In genomic region chr19:1252818-1253513, GRCh38 we compare ENCODE assay signal across 8 cellular contexts. TPM values are rescaled to one million over a fixed set of nuclear protein-coding genes. Genes with fewer than 3 reads are reported as not detected.
DNase-seq lines count a peak whose midpoint lies in the region; ATAC-seq and TF ChIP-seq lines count a peak whose summit lies in the region.

No MANE protein-coding gene starts in this region.

- H2BK120ac ChIP-seq in mesenchymal stem cell (ENCODE audit: low read depth, low read length), result peak overlapping the region; percentile 99

- H4K91ac ChIP-seq in mesenchymal stem cell (ENCODE audit: low read length), result peak overlapping the region; percentile 100

- peak overlapping the region; percentile 98 for H2BK5ac ChIP-seq in mesenchymal stem cell (ENCODE audit: low read depth, low read length, poor library complexity, severe bottlenecking)

- H3K36me3 Mint-ChIP-seq in activated CD4-positive, alpha-beta T cell treated with anti-CD3 and anti-CD28 coated beads, Interleukin-2, amount 10 ng/mL, durations not matched to agents 7 days and 5 days (ENCODE audit: low read depth), result peaks cover 35% of the 10 kb centered on the region
- peaks cover 34 to 37% of the 10 kb centered on the region in 2 donors for H3K36me3 Mint-ChIP-seq in stimulated activated naive B cell treated with anti-CD40 and anti-IgM and Interleukin-4, amounts not matched to agents 10 μg/mL and 1 μg/mL and 100 μg/mL, for 72 hours

- no peaks in the 10 kb centered on the region for H3K79me1 ChIP-seq in mesenchymal stem cell (replicated peaks; ENCODE audit: low read length, poor library complexity, severe bottlenecking)

- peak overlapping the region; percentile 86 for H2AK5ac ChIP-seq in mesenchymal stem cell (ENCODE audit: low read length, severe bottlenecking)

- peak overlapping the region; percentile 98 for H4K8ac ChIP-seq in mesenchymal stem cell (ENCODE audit: low read length)

- H2AFZ ChIP-seq in mesenchymal stem cell (ENCODE audit: low read depth, low read length), result no peak overlapping the region

- peak overlapping the region; percentile 95 for H3K4me3 Mint-ChIP-seq in activated CD4-positive, alpha-beta T cell treated with anti-CD3 and anti-CD28 coated beads, Interleukin-2, amount 10 ng/mL, durations not matched to agents 7 days and 5 days
- H3K4me3 Mint-ChIP-seq in stimulated activated naive B cell treated with anti-CD40 and anti-IgM and Interleukin-4, amounts not matched to agents 10 μg/mL and 1 μg/mL and 100 μg/mL, for 72 hours, result peak overlapping the region; percentile 85 to 92

- ATAC-seq in stimulated activated naive B cell treated with anti-CD40 and anti-IgM and Interleukin-4, amounts not matched to agents 10 μg/mL and 1 μg/mL and 100 μg/mL, for 72 hours (replicated peaks), result peak; percentile 38 to 45
- ATAC-seq in GM21576 (IDR thresholded peaks at IDR 0.05; ENCODE audit: unreplicated experiment), result no peak

- H3K14ac ChIP-seq in mesenchymal stem cell (ENCODE audit: low read length in 2 of 2), result peak overlapping the region; percentile 89 to 92

- 0% methylated on average over 15 of the region's 26 CpGs for WGBS in mesenchymal stem cell

- POLR2A ChIA-PET in activated CD4-positive, alpha-beta T cell treated with anti-CD3 and anti-CD28 coated beads, Interleukin-2, amount 10 ng/mL, durations not matched to agents 7 days and 5 days (lab: Charles Lee), result interaction anchor here (0.6 to 1.3 kb wide), 4 partner anchors 11 to 22 kb away, joined by 3 to 6 read pairs (median 5); partner anchors contain the start of genes ATP5F1D, CIRBP and FAM174C

- H3K27ac ChIP-seq in duodenal mucosa (ENCODE audit: low read depth, low read length), result peak overlapping the region; percentile 98
- H3K27ac ChIP-seq in mesenchymal stem cell (ENCODE audit: low read length, poor library complexity, severe bottlenecking), result peak overlapping the region; percentile 99

- H3K27ac Mint-ChIP-seq in activated CD4-positive, alpha-beta T cell treated with anti-CD3 and anti-CD28 coated beads, Interleukin-2, amount 10 ng/mL, durations not matched to agents 7 days and 5 days, result peak overlapping the region; percentile 73
- peak overlapping the region; percentile 96 for H3K27ac Mint-ChIP-seq in stimulated activated naive B cell treated with anti-CD40 and anti-IgM and Interleukin-4, amounts not matched to agents 10 μg/mL and 1 μg/mL and 100 μg/mL, for 72 hours

- peak overlapping the region; percentile 99 for H2BK15ac ChIP-seq in mesenchymal stem cell (ENCODE audit: low read depth, poor library complexity, severe bottlenecking)

- H3K36me3 ChIP-seq in GM06990 (ENCODE audit: control insufficient read depth, insufficient read depth, low read length) (peaks cover 36% of the 10 kb centered on the region), duodenal mucosa (ENCODE audit: control insufficient read depth in 1 of 2, insufficient read depth in 2 of 2, low read length in 2 of 2) (peaks cover 24 to 29% of the 10 kb centered on the region in 2 donors), mesenchymal stem cell (ENCODE audit: control insufficient read depth in 1 of 2, insufficient read depth in 2 of 2, low read depth in 1 of 2, low read length in 2 of 2) (peaks cover 45 to 77% of the 10 kb centered on the region in 2 experiments)

- TF ChIP-seq CTCF in GM06990 (IDR thresholded peaks at IDR 0.05; ENCODE audit: insufficient read depth, low read length, poor library complexity, severe bottlenecking), result peak; percentile 15

- no peaks in the 10 kb centered on the region for H3K9me3 ChIP-seq in duodenal mucosa (ENCODE audit: control insufficient read depth in 1 of 2, low read length in 2 of 2)
- no peaks in the 10 kb centered on the region for H3K9me3 ChIP-seq in mesenchymal stem cell (ENCODE audit: control insufficient read depth, low read length)

- no peaks in the 10 kb centered on the region for H3K9me3 Mint-ChIP-seq in activated CD4-positive, alpha-beta T cell treated with anti-CD3 and anti-CD28 coated beads, Interleukin-2, amount 10 ng/mL, durations not matched to agents 7 days and 5 days
- no peaks in the 10 kb centered on the region for H3K9me3 Mint-ChIP-seq in stimulated activated naive B cell treated with anti-CD40 and anti-IgM and Interleukin-4, amounts not matched to agents 10 μg/mL and 1 μg/mL and 100 μg/mL, for 72 hours

- H3K9ac ChIP-seq in duodenal mucosa (ENCODE audit: low read depth in 1 of 2, low read length in 2 of 2) (peak overlapping the region; percentile 69 to 85), mesenchymal stem cell (ENCODE audit: low read length) (peak overlapping the region; percentile 96)

- peak overlapping the region; percentile 85 to 99 for H3K4ac ChIP-seq in mesenchymal stem cell (ENCODE audit: low read depth in 1 of 2, low read length in 2 of 2)

- H3K27me3 Mint-ChIP-seq in activated CD4-positive, alpha-beta T cell treated with anti-CD3 and anti-CD28 coated beads, Interleukin-2, amount 10 ng/mL, durations not matched to agents 7 days and 5 days, result no peaks in the 10 kb centered on the region
- H3K27me3 Mint-ChIP-seq in stimulated activated naive B cell treated with anti-CD40 and anti-IgM and Interleukin-4, amounts not matched to agents 10 μg/mL and 1 μg/mL and 100 μg/mL, for 72 hours, result no peaks in the 10 kb centered on the region

- DNase-seq in GM06990 (ENCODE audit: extremely low read depth, insufficient read length), result peak; percentile 76
- peak; percentile 37 for DNase-seq in NCI-H2081 treated with DMSO at 0.1 percent for 48 hours (lab: John Stamatoyannopoulos, UW)
- peak; percentile 76 for DNase-seq in activated CD4-positive, alpha-beta T cell treated with anti-CD3 and anti-CD28 coated beads, Interleukin-2, amount 10 ng/mL, durations not matched to agents 7 days and 5 days
- peak; percentile 98 for DNase-seq in mesenchymal stem cell
- DNase-seq in stimulated activated naive B cell treated with anti-CD40 and anti-IgM and Interleukin-4, amounts not matched to agents 10 μg/mL and 1 μg/mL and 100 μg/mL, for 72 hours, result peak; percentile 82
- no peak for DNase-seq in cerebellar nuclear complex (lab: John Stamatoyannopoulos, UW)

- H3K4me1 ChIP-seq in duodenal mucosa (ENCODE audit: control insufficient read depth in 1 of 2, insufficient read depth in 2 of 2, low read length in 2 of 2) (peaks cover 22 to 34% of the 10 kb centered on the region in 2 donors), mesenchymal stem cell (ENCODE audit: control insufficient read depth, insufficient read depth, low read depth, low read length) (peaks cover 45% of the 10 kb centered on the region)

- H3K27me3 ChIP-seq in GM06990 (replicated peaks; ENCODE audit: control insufficient read depth, insufficient read depth, low read length) (no peaks in the 10 kb centered on the region), duodenal mucosa (ENCODE audit: control insufficient read depth in 1 of 2, insufficient read depth in 2 of 2, low read length in 2 of 2) (no peaks in the 10 kb centered on the region), mesenchymal stem cell (ENCODE audit: control insufficient read depth in 1 of 2, insufficient read depth in 1 of 2, low read length in 2 of 2) (no peaks in the 10 kb centered on the region)

- peaks cover 26% of the 10 kb centered on the region for H3K4me1 Mint-ChIP-seq in activated CD4-positive, alpha-beta T cell treated with anti-CD3 and anti-CD28 coated beads, Interleukin-2, amount 10 ng/mL, durations not matched to agents 7 days and 5 days
- H3K4me1 Mint-ChIP-seq in stimulated activated naive B cell treated with anti-CD40 and anti-IgM and Interleukin-4, amounts not matched to agents 10 μg/mL and 1 μg/mL and 100 μg/mL, for 72 hours, result peaks cover 24 to 43% of the 10 kb centered on the region in 2 donors

- H3K18ac ChIP-seq in mesenchymal stem cell (ENCODE audit: low read depth in 1 of 2, low read length in 2 of 2), result peak overlapping the region; percentile 98 to 99

- H3K23ac ChIP-seq in mesenchymal stem cell (ENCODE audit: low read length in 2 of 2), result no peak overlapping the region

- peak overlapping the region; percentile 85 for H3K4me2 ChIP-seq in mesenchymal stem cell (ENCODE audit: low read length, poor library complexity, severe bottlenecking)

- CTCF ChIA-PET in activated CD4-positive, alpha-beta T cell treated with anti-CD3 and anti-CD28 coated beads, Interleukin-2, amount 10 ng/mL, durations not matched to agents 7 days and 5 days (lab: Charles Lee), result interaction anchor here (6.6 to 7.3 kb wide), 2 partner anchors 9 to 13 kb away, joined by 65 to 105 read pairs; partner anchors contain the start of gene CIRBP

- peak overlapping the region; percentile 38 to 66 for H2BK12ac ChIP-seq in mesenchymal stem cell (ENCODE audit: low read length in 2 of 2)

- H3K4me3 ChIP-seq in GM06990 (replicated peaks; ENCODE audit: low read depth, low read length) (peak overlapping the region; percentile 94), duodenal mucosa (ENCODE audit: low read depth in 1 of 2, low read length in 2 of 2) (peak overlapping the region; percentile 80 to 82), mesenchymal stem cell (ENCODE audit: insufficient read depth in 1 of 2, low read depth in 1 of 2, low read length in 2 of 2) (peak overlapping the region; percentile 84 to 92)

RNA-seq across cellular contexts. Expression of gene MIDN, which starts 4.6 kb away (rescaled TPM):
- 10 to 100 TPM; 58.0 to 65.7 TPM for total RNA-seq in activated CD4-positive, alpha-beta T cell treated with anti-CD3 and anti-CD28 coated beads, Interleukin-2, amount 10 ng/mL, durations not matched to agents 7 days and 5 days
- 58.6 TPM for polyA plus RNA-seq in mesenchymal stem cell (2013, experiment 1 of 2)
- polyA plus RNA-seq in mesenchymal stem cell (2013, experiment 2 of 2), result 58.0 TPM

RNA-seq across cellular contexts. Expression of gene ATP5F1D, which starts 11.4 kb away (rescaled TPM):
- 100 to 1,000 TPM; 151 to 166 TPM for total RNA-seq in activated CD4-positive, alpha-beta T cell treated with anti-CD3 and anti-CD28 coated beads, Interleukin-2, amount 10 ng/mL, durations not matched to agents 7 days and 5 days
- polyA plus RNA-seq in mesenchymal stem cell (2013, experiment 1 of 2), result 121 TPM
- polyA plus RNA-seq in mesenchymal stem cell (2013, experiment 2 of 2), result 127 TPM

RNA-seq across cellular contexts. Expression of gene CBARP, which starts 15.2 kb away (rescaled TPM):
- not detected for total RNA-seq in activated CD4-positive, alpha-beta T cell treated with anti-CD3 and anti-CD28 coated beads, Interleukin-2, amount 10 ng/mL, durations not matched to agents 7 days and 5 days
- 8.1 TPM for polyA plus RNA-seq in mesenchymal stem cell (2013, experiment 1 of 2)
- 8.0 TPM for polyA plus RNA-seq in mesenchymal stem cell (2013, experiment 2 of 2)

RNA-seq across cellular contexts. Expression of gene CIRBP, which starts 16.2 kb away (rescaled TPM):
- total RNA-seq in activated CD4-positive, alpha-beta T cell treated with anti-CD3 and anti-CD28 coated beads, Interleukin-2, amount 10 ng/mL, durations not matched to agents 7 days and 5 days, result 100 to 1,000 TPM; 169 to 224 TPM
- 118 TPM for polyA plus RNA-seq in mesenchymal stem cell (2013, experiment 1 of 2)
- 120 TPM for polyA plus RNA-seq in mesenchymal stem cell (2013, experiment 2 of 2)

RNA-seq across cellular contexts. Expression of gene FAM174C, which starts 22.4 kb away (rescaled TPM):
- total RNA-seq in activated CD4-positive, alpha-beta T cell treated with anti-CD3 and anti-CD28 coated beads, Interleukin-2, amount 10 ng/mL, durations not matched to agents 7 days and 5 days, result 10 to 100 TPM; 47.8 to 51.5 TPM
- polyA plus RNA-seq in mesenchymal stem cell (2013, experiment 1 of 2), result 60.2 TPM
- polyA plus RNA-seq in mesenchymal stem cell (2013, experiment 2 of 2), result 59.6 TPM

Comparison
In these comparisons a context has a peak if more than half of its experiments do, and no peak if none do; other contexts are left out.
1. DNase-seq: peak in GM06990 (single experiment), NCI-H2081 treated with DMSO at 0.1 percent for 48 hours (single experiment), activated CD4-positive, alpha-beta T cell treated with anti-CD3 and anti-CD28 coated beads, Interleukin-2, amount 10 ng/mL, durations not matched to agents 7 days and 5 days (single experiment), mesenchymal stem cell (single experiment) and stimulated activated naive B cell treated with anti-CD40 and anti-IgM and Interleukin-4, amounts not matched to agents 10 μg/mL and 1 μg/mL and 100 μg/mL, for 72 hours (single experiment); none in cerebellar nuclear complex (0 of 2).
2. Peak in every context shown above with its lines, with median percentiles within 50 percentile points of each other: H3K4me3 ChIP-seq.